Comparison of ENCODE assay signal across 8 cellular contexts in genomic region chr12:49568442-49568776, GRCh38. TPM values are rescaled to one million over a fixed set of nuclear protein-coding genes. Genes with fewer than 3 reads are reported as not detected.
DNase-seq lines count a peak whose midpoint lies in the region; ATAC-seq, FAIRE-seq and TF ChIP-seq lines count a peak whose summit lies in the region.

No MANE protein-coding gene starts in this region.

- H3K4me3 Mint-ChIP-seq in activated T-helper 1 cell treated with anti-CD3 and anti-CD28 coated beads, Interleukin-12 subunit alpha, Interleukin-12 subunit beta, Interleukin-2, Interleukin-4 antibody, amounts not matched to agents 30 ng/mL and 10 ng/mL and 1 ng/mL, durations not matched to agents 14 hours and 24 hours and 36 hours, result peak overlapping the region; percentile 95

- peak; percentile 2 for ATAC-seq in GM19025 (IDR thresholded peaks at IDR 0.05; ENCODE audit: low read depth, unreplicated experiment)
- ATAC-seq in HG03025 (IDR thresholded peaks at IDR 0.05; ENCODE audit: low FRiP score, unreplicated experiment), result peak; percentile 23

- H3K4me1 ChIP-seq in keratinocyte (ENCODE audit: control insufficient read depth, extremely low read depth, insufficient read depth, low read length), result peaks cover 10% of the 10 kb centered on the region

- intact Hi-C loops in activated T-helper 1 cell treated with anti-CD3 and anti-CD28 coated beads, Interleukin-12 subunit alpha, Interleukin-12 subunit beta, Interleukin-2, Interleukin-4 antibody, amounts not matched to agents 30 ng/mL and 10 ng/mL and 1 ng/mL, durations not matched to agents 14 hours and 24 hours and 36 hours (cut with micrococcal nuclease), result loop anchor here (1.0 to 10.0 kb wide), 10 partner anchors 12 to 456 kb away; partner anchors contain the start of genes BCDIN3D, FMNL3, PRPF40B and RACGAP1

- H3K4me1 Mint-ChIP-seq in activated T-helper 1 cell treated with anti-CD3 and anti-CD28 coated beads, Interleukin-12 subunit alpha, Interleukin-12 subunit beta, Interleukin-2, Interleukin-4 antibody, amounts not matched to agents 30 ng/mL and 10 ng/mL and 1 ng/mL, durations not matched to agents 14 hours and 24 hours and 36 hours (ENCODE audit: low read depth), result peaks cover 55% of the 10 kb centered on the region

- H3K79me2 ChIP-seq in keratinocyte (ENCODE audit: control insufficient read depth, insufficient read depth, low read length), result peaks cover 32% of the 10 kb centered on the region

- peaks cover under 1 to 14% of the 10 kb centered on the region in 2 experiments for H3K36me3 ChIP-seq in keratinocyte (ENCODE audit: control insufficient read depth in 2 of 2, extremely low read depth in 1 of 2, insufficient read depth in 2 of 2, low read length in 2 of 2)

- no peak for FAIRE-seq in keratinocyte (lab: Jason Lieb, UNC)

- no peaks in the 10 kb centered on the region for H3K9me3 Mint-ChIP-seq in activated T-helper 1 cell treated with anti-CD3 and anti-CD28 coated beads, Interleukin-12 subunit alpha, Interleukin-12 subunit beta, Interleukin-2, Interleukin-4 antibody, amounts not matched to agents 30 ng/mL and 10 ng/mL and 1 ng/mL, durations not matched to agents 14 hours and 24 hours and 36 hours

- peak overlapping the region; percentile 99 for H3K4me2 ChIP-seq in keratinocyte (ENCODE audit: control insufficient read depth, extremely low read depth, insufficient read depth, low read depth, low read length)

- H3K9me3 ChIP-seq in keratinocyte (ENCODE audit: control insufficient read depth, low read depth, low read length), result no peaks in the 10 kb centered on the region

- H2AFZ ChIP-seq in keratinocyte (ENCODE audit: control insufficient read depth, low read length), result peak overlapping the region; percentile 99

- H3K27me3 ChIP-seq in keratinocyte (ENCODE audit: control insufficient read depth, extremely low read depth, insufficient read depth, low read length), result no peaks in the 10 kb centered on the region

- H4K20me1 ChIP-seq in keratinocyte (ENCODE audit: control insufficient read depth, extremely low read depth, insufficient read depth, low read length), result no peaks in the 10 kb centered on the region

- TF ChIP-seq CTCF in keratinocyte (optimal IDR thresholded peaks at IDR 0.05 in 1 of 3, IDR thresholded peaks at IDR 0.05 in 1 of 3, conservative IDR thresholded peaks at IDR 0.05 in 1 of 3; ENCODE audit: extremely low read depth in 1 of 3, insufficient read depth in 2 of 3, low read length in 3 of 3), result no peak

- DNase-seq in activated T-helper 1 cell treated with anti-CD3 and anti-CD28 coated beads, Interleukin-12 subunit alpha, Interleukin-12 subunit beta, Interleukin-2, Interleukin-4 antibody, amounts not matched to agents 30 ng/mL and 10 ng/mL and 1 ng/mL, durations not matched to agents 14 hours and 24 hours and 36 hours (ENCODE audit: low spot score), result no peak
- DNase-seq in keratinocyte (ENCODE audit: low read depth, low spot score) (no peak), HuH-7.5 (ENCODE audit: low spot score) (no peak), HuH-7 (ENCODE audit: low spot score) (no peak), NCI-H345 treated with DMSO at 0.1 percent for 48 hours (lab: John Stamatoyannopoulos, UW; ENCODE audit: unreplicated experiment) (no peak)

- peak overlapping the region; percentile 87 to 100 (median 95) for H3K4me3 ChIP-seq in keratinocyte (ENCODE audit: control insufficient read depth in 2 of 3, extremely low read depth in 1 of 3, insufficient read depth in 2 of 3, low read depth in 1 of 3, low read length in 3 of 3)

- peak overlapping the region; percentile 98 for H3K9ac ChIP-seq in keratinocyte (ENCODE audit: control insufficient read depth, extremely low read depth, insufficient read depth, low read length)

- H3K36me3 Mint-ChIP-seq in activated T-helper 1 cell treated with anti-CD3 and anti-CD28 coated beads, Interleukin-12 subunit alpha, Interleukin-12 subunit beta, Interleukin-2, Interleukin-4 antibody, amounts not matched to agents 30 ng/mL and 10 ng/mL and 1 ng/mL, durations not matched to agents 14 hours and 24 hours and 36 hours (ENCODE audit: low read depth), result peaks cover 14% of the 10 kb centered on the region

- H3K27ac ChIP-seq in keratinocyte (ENCODE audit: control insufficient read depth, insufficient read depth, low read length), result peak overlapping the region; percentile 97
- peak overlapping the region; percentile 59 for H3K27ac ChIP-seq in temporal lobe (ENCODE audit: low read depth, low read length)

- H3K27ac Mint-ChIP-seq in activated T-helper 1 cell treated with anti-CD3 and anti-CD28 coated beads, Interleukin-12 subunit alpha, Interleukin-12 subunit beta, Interleukin-2, Interleukin-4 antibody, amounts not matched to agents 30 ng/mL and 10 ng/mL and 1 ng/mL, durations not matched to agents 14 hours and 24 hours and 36 hours, result peak overlapping the region; percentile 96

- dilution Hi-C loops in keratinocyte (cut with MboI; ENCODE audit: extremely low pct_ligation_motif_present, low sequenced_read_pairs), result no loop called here

- H3K27me3 Mint-ChIP-seq in activated T-helper 1 cell treated with anti-CD3 and anti-CD28 coated beads, Interleukin-12 subunit alpha, Interleukin-12 subunit beta, Interleukin-2, Interleukin-4 antibody, amounts not matched to agents 30 ng/mL and 10 ng/mL and 1 ng/mL, durations not matched to agents 14 hours and 24 hours and 36 hours (ENCODE audit: insufficient read depth), result no peaks in the 10 kb centered on the region

- no peaks in the 10 kb centered on the region for H3K9me1 ChIP-seq in keratinocyte (ENCODE audit: control insufficient read depth, extremely low read depth, insufficient read depth, low read length)

RNA-seq across cellular contexts. Expression of gene MCRS1, which starts 0.5 kb away (rescaled TPM):
- 77.1 and 77.9 TPM in 2 replicates for total RNA-seq in activated T-helper 1 cell treated with anti-CD3 and anti-CD28 coated beads, Interleukin-12 subunit alpha, Interleukin-12 subunit beta, Interleukin-2, Interleukin-4 antibody, amounts not matched to agents 30 ng/mL and 10 ng/mL and 1 ng/mL, durations not matched to agents 14 hours and 24 hours and 36 hours
- polyA plus RNA-seq in keratinocyte, result 40.7 to 55.8 TPM (median 49.3 TPM) in 3 replicates
- polyA plus RNA-seq in keratinocyte (2011; ENCODE audit: low read depth), result 31.3 TPM
- 30.4 and 51.8 TPM in 2 replicates for polyA plus RNA-seq in keratinocyte (2011; cell fraction: cytosol; rRNA removed)
- 50.5 and 59.7 TPM in 2 replicates for polyA plus RNA-seq in keratinocyte (2011; cell fraction: nucleus; rRNA removed)
- 26.4 and 47.7 TPM in 2 replicates for polyA plus RNA-seq in keratinocyte (2012; ENCODE audit: low replicate concordance)
- polyA minus RNA-seq in keratinocyte, result 51.0 to 95.2 TPM (median 52.9 TPM) in 3 replicates
- 49.9 TPM for polyA minus RNA-seq in keratinocyte (2011; cell fraction: cytosol; rRNA and poly(A)+ RNA removed)
- 15.7 and 16.5 TPM in 2 replicates for polyA minus RNA-seq in keratinocyte (2011; cell fraction: nucleus; rRNA and poly(A)+ RNA removed)
- 26.8 TPM for total RNA-seq in temporal lobe

RNA-seq across cellular contexts. Expression of gene KCNH3, which starts 29.6 kb away (rescaled TPM):
- total RNA-seq in activated T-helper 1 cell treated with anti-CD3 and anti-CD28 coated beads, Interleukin-12 subunit alpha, Interleukin-12 subunit beta, Interleukin-2, Interleukin-4 antibody, amounts not matched to agents 30 ng/mL and 10 ng/mL and 1 ng/mL, durations not matched to agents 14 hours and 24 hours and 36 hours, result 0.93 and 1.6 TPM in 2 replicates
- 0.08 to 0.21 TPM (median 0.16 TPM) in 3 replicates for polyA plus RNA-seq in keratinocyte
- not detected for polyA plus RNA-seq in keratinocyte (2011; ENCODE audit: low read depth)
- 0.06 and 0.23 TPM in 2 replicates for polyA plus RNA-seq in keratinocyte (2011; cell fraction: cytosol; rRNA removed)
- polyA plus RNA-seq in keratinocyte (2011; cell fraction: nucleus; rRNA removed), result 0.20 and 0.64 TPM in 2 replicates
- polyA plus RNA-seq in keratinocyte (2012; ENCODE audit: low replicate concordance), result 0.30 and 0.57 TPM in 2 replicates
- polyA minus RNA-seq in keratinocyte, result 0.03 to 0.23 TPM (median 0.23 TPM) in 3 replicates
- not detected for polyA minus RNA-seq in keratinocyte (2011; cell fraction: cytosol; rRNA and poly(A)+ RNA removed)
- 0.32 and 0.39 TPM in 2 replicates for polyA minus RNA-seq in keratinocyte (2011; cell fraction: nucleus; rRNA and poly(A)+ RNA removed)
- total RNA-seq in temporal lobe, result 3.2 TPM

RNA-seq across cellular contexts. Expression of gene FAM186B, which starts 37.0 kb away (rescaled TPM):
- 0.29 and 0.62 TPM in 2 replicates for total RNA-seq in activated T-helper 1 cell treated with anti-CD3 and anti-CD28 coated beads, Interleukin-12 subunit alpha, Interleukin-12 subunit beta, Interleukin-2, Interleukin-4 antibody, amounts not matched to agents 30 ng/mL and 10 ng/mL and 1 ng/mL, durations not matched to agents 14 hours and 24 hours and 36 hours
- polyA plus RNA-seq in keratinocyte, result 0.12 to 0.23 TPM (median 0.13 TPM) in 3 replicates
- not detected for polyA plus RNA-seq in keratinocyte (2011; ENCODE audit: low read depth)
- 0.14 and 0.18 TPM in 2 replicates for polyA plus RNA-seq in keratinocyte (2011; cell fraction: cytosol; rRNA removed)
- 0.17 and 0.19 TPM in 2 replicates for polyA plus RNA-seq in keratinocyte (2011; cell fraction: nucleus; rRNA removed)
- 0.20 and 0.26 TPM in 2 replicates for polyA plus RNA-seq in keratinocyte (2012; ENCODE audit: low replicate concordance)
- polyA minus RNA-seq in keratinocyte, result 0.20 to 0.26 TPM in 2 of 3 replicates, not detected in the other
- not detected for polyA minus RNA-seq in keratinocyte (2011; cell fraction: cytosol; rRNA and poly(A)+ RNA removed)
- polyA minus RNA-seq in keratinocyte (2011; cell fraction: nucleus; rRNA and poly(A)+ RNA removed), result 0.32 and 0.47 TPM in 2 replicates
- not detected for total RNA-seq in temporal lobe

RNA-seq across cellular contexts. Expression of gene PRPF40B, which starts 55.0 kb away (rescaled TPM):
- total RNA-seq in activated T-helper 1 cell treated with anti-CD3 and anti-CD28 coated beads, Interleukin-12 subunit alpha, Interleukin-12 subunit beta, Interleukin-2, Interleukin-4 antibody, amounts not matched to agents 30 ng/mL and 10 ng/mL and 1 ng/mL, durations not matched to agents 14 hours and 24 hours and 36 hours, result 10.4 and 12.7 TPM in 2 replicates
- 12.7 to 19.0 TPM (median 13.3 TPM) in 3 replicates for polyA plus RNA-seq in keratinocyte
- polyA plus RNA-seq in keratinocyte (2011; ENCODE audit: low read depth), result 19.3 TPM
- 5.5 and 10.5 TPM in 2 replicates for polyA plus RNA-seq in keratinocyte (2011; cell fraction: cytosol; rRNA removed)
- polyA plus RNA-seq in keratinocyte (2011; cell fraction: nucleus; rRNA removed), result 44.4 and 54.0 TPM in 2 replicates
- polyA plus RNA-seq in keratinocyte (2012; ENCODE audit: low replicate concordance), result 12.7 and 15.3 TPM in 2 replicates
- polyA minus RNA-seq in keratinocyte, result 5.5 to 13.2 TPM (median 11.8 TPM) in 3 replicates
- 6.1 TPM for polyA minus RNA-seq in keratinocyte (2011; cell fraction: cytosol; rRNA and poly(A)+ RNA removed)
- polyA minus RNA-seq in keratinocyte (2011; cell fraction: nucleus; rRNA and poly(A)+ RNA removed), result 9.2 and 14.7 TPM in 2 replicates
- total RNA-seq in temporal lobe, result 13.8 TPM
